14 cellular contexts compared by ENCODE assay signal in the genomic region with DNA sequence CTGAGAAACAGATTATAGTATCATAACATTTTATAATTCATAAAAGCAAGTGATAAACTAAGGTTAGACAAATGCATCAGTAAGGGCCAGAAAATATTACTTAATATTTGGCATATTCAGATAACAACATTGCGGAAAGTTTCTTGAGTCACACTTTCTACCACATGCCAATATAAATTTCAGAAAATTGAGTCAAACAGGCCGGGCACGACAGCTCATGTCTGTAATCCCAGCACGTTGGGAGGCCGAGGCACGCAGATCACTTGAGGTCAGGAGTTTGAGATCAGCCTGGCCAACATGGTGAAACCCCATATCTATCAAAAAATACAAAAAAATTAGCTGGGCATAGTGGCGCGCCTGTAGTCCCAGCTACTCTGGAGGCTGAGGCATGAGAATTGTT.
"Had no signal": no experiment of that assay in that cellular context is flagged by ENCODE, and none has a peak within 500 bp of the region (broad histone marks: within the 10 kb centered on the region; RNA-seq: fewer than 3 reads in every experiment).

No MANE protein-coding gene starts in this region.

- H3K27ac ChIP-seq: cardiac muscle cell, epithelial cell of prostate, testis had no signal

- DNase-seq: activated CD4-positive, alpha-beta T cell treated with anti-CD3 and anti-CD28 coated beads, Interleukin-2, amount 50 U/mL, for 1 hour; activated CD8-positive, alpha-beta memory T cell treated with anti-CD3 and anti-CD28 coated beads, Interleukin-2, amount 10 ng/mL, durations not matched to agents 7 days and 5 days; activated effector memory CD4-positive, alpha-beta T cell treated with Interleukin-2 at 50 U/mL for 16 hours; activated T-cell treated with anti-CD3 and anti-CD28 coated beads, Interleukin-2, amount 50 U/mL, for 24 hours; amygdala; effector memory CD4-positive, alpha-beta T cell; occipital lobe; stimulated activated CD4-positive, alpha-beta T cell treated with anti-CD3 and anti-CD28 coated beads, Interleukin-15, amount 100 ng/mL, for 24 hours; stimulated activated CD4-positive, alpha-beta T cell treated with anti-CD3 and anti-CD28 coated beads, Interleukin-4, amount 100 ng/mL, for 24 hours; testis had no signal

- H3K4me3 ChIP-seq: cardiac muscle cell, testis had no signal

- H3K9me3 ChIP-seq: testis had no signal

- H3K27me3 ChIP-seq: cardiac muscle cell, testis had no signal

- ATAC-seq: activated CD8-positive, alpha-beta memory T cell treated with anti-CD3 and anti-CD28 coated beads, Interleukin-2, amount 10 ng/mL, durations not matched to agents 7 days and 5 days; left lobe of liver; SK-N-SH treated with all-trans-retinoic acid at 6 μM for 48 hours had no signal

- H3K4me1 ChIP-seq: testis had no signal
